ENCODE assay signal across 8 cellular contexts in genomic region chr6:75526502-75527127, GRCh38. TPM values are rescaled to one million over a fixed set of nuclear protein-coding genes. Genes with fewer than 3 reads are reported as not detected.
DNase-seq lines count a peak whose midpoint lies in the region; ATAC-seq, FAIRE-seq and TF ChIP-seq lines count a peak whose summit lies in the region.

No MANE protein-coding gene starts in this region.

- no peaks in the 10 kb centered on the region for H3K36me3 ChIP-seq in astrocyte (ENCODE audit: insufficient read depth, low read length)
- no peaks in the 10 kb centered on the region for H3K36me3 ChIP-seq in smooth muscle cell (ENCODE audit: low read depth)

- peak; percentile 63 to 83 (median 66) for ATAC-seq in T-cell (replicated peaks in 1 of 4)
- ATAC-seq in HG03045 (IDR thresholded peaks at IDR 0.05; ENCODE audit: unreplicated experiment) = no peak

- CTCF ChIA-PET in T-cell (lab: Charles Lee) = interaction anchor here (0.6 to 3.5 kb wide), 8 partner anchors 227 to 318 kb away, joined by 3 to 23 read pairs (median 3); partner anchors contain the start of gene COX7A2 (in 1 of the 2)

- H3K36me3 Mint-ChIP-seq in T-cell (no peaks in the 10 kb centered on the region), astrocyte (ENCODE audit: low read depth, unreplicated experiment) (no peaks in the 10 kb centered on the region)

- H3K4me2 ChIP-seq in astrocyte (ENCODE audit: low read length) (no peak overlapping the region), smooth muscle cell (no peak overlapping the region)

- FAIRE-seq in astrocyte (lab: Jason Lieb, UNC) = peak; percentile 79

- no peaks in the 10 kb centered on the region for H4K20me1 ChIP-seq in astrocyte (ENCODE audit: insufficient read depth, low read length)
- H4K20me1 ChIP-seq in smooth muscle cell (ENCODE audit: low read depth) = no peaks in the 10 kb centered on the region

- H3K79me2 ChIP-seq in astrocyte (ENCODE audit: insufficient read depth, low read length) (no peaks in the 10 kb centered on the region), smooth muscle cell (ENCODE audit: low read depth) (no peaks in the 10 kb centered on the region)

- peak; percentile 26 for DNase-seq in GM12864 (ENCODE audit: low read depth)
- peak; percentile 62 for DNase-seq in HFF-Myc (ENCODE audit: extremely low read depth, low read depth)
- DNase-seq in NCI-H1105 treated with DMSO at 0.1 percent for 48 hours (lab: John Stamatoyannopoulos, UW) = peak; percentile 71
- peak in 31 of 34 experiments; percentile 6 to 57 (median 39) for DNase-seq in T-cell
- peak; percentile 45 for DNase-seq in astrocyte (ENCODE audit: low read depth)
- DNase-seq in hepatic stellate cell (ENCODE audit: low spot score) = peak; percentile 22
- DNase-seq in smooth muscle cell (lab: John Stamatoyannopoulos, UW; ENCODE audit: unreplicated experiment) = no peak

- no peaks in the 10 kb centered on the region for H3F3A ChIP-seq in smooth muscle cell (ENCODE audit: low read depth)

- H3K9ac ChIP-seq in astrocyte (ENCODE audit: low read length) (no peak overlapping the region), smooth muscle cell (ENCODE audit: low read depth) (no peak overlapping the region)

- H2AFZ ChIP-seq in astrocyte (ENCODE audit: low read depth, low read length) = no peak overlapping the region
- no peak overlapping the region for H2AFZ ChIP-seq in smooth muscle cell (ENCODE audit: low read depth)

- H3K4me1 ChIP-seq in astrocyte (ENCODE audit: insufficient read depth, low read length) = no peaks in the 10 kb centered on the region
- peaks cover 14% of the 10 kb centered on the region for H3K4me1 ChIP-seq in smooth muscle cell (ENCODE audit: low read depth)

- H3K9me3 ChIP-seq in astrocyte (ENCODE audit: insufficient read depth, low read depth, low read length) (no peaks in the 10 kb centered on the region), smooth muscle cell (replicated peaks; ENCODE audit: low read depth) (no peaks in the 10 kb centered on the region)

- peaks cover 3% of the 10 kb centered on the region for H3K27me3 ChIP-seq in astrocyte (ENCODE audit: insufficient read depth, low read length)
- H3K27me3 ChIP-seq in smooth muscle cell (ENCODE audit: low read depth) = no peaks in the 10 kb centered on the region

- H3K4me1 Mint-ChIP-seq in T-cell (no peaks in the 10 kb centered on the region), astrocyte (ENCODE audit: low read depth, unreplicated experiment) (peaks cover 24% of the 10 kb centered on the region)

- POLR2A ChIA-PET in T-cell (lab: Charles Lee) = interaction anchor here in 1 of 2 donors (0.6 kb wide), 1 partner anchor 243 kb away, joined by 4 read pairs; no protein-coding TSS in a partner anchor

- H3K4me3 ChIP-seq in GM12864 (ENCODE audit: low read depth, low read length) = no peak overlapping the region
- H3K4me3 ChIP-seq in HFF-Myc (replicated peaks; ENCODE audit: low read depth, low read length) = no peak overlapping the region
- H3K4me3 ChIP-seq in astrocyte (ENCODE audit: insufficient read depth, low read depth, low read length) = no peak overlapping the region
- H3K4me3 ChIP-seq in smooth muscle cell = no peak overlapping the region

- H3K9me3 Mint-ChIP-seq in T-cell (no peaks in the 10 kb centered on the region), astrocyte (ENCODE audit: unreplicated experiment) (no peaks in the 10 kb centered on the region)

- H3K4me3 Mint-ChIP-seq in T-cell (no peak overlapping the region), astrocyte (ENCODE audit: unreplicated experiment) (no peak overlapping the region)

- H3K27ac ChIP-seq in astrocyte (ENCODE audit: low read depth, low read length) = no peak overlapping the region
- H3K27ac ChIP-seq in smooth muscle cell (ENCODE audit: low read depth) = no peak overlapping the region

- WGBS in smooth muscle cell (ENCODE audit: low lambda C conversion rate) = 18% methylated on average over 4 of the region's 4 CpGs

- peaks cover 26 to 38% of the 10 kb centered on the region in 2 donors for H3K27me3 Mint-ChIP-seq in T-cell
- no peaks in the 10 kb centered on the region for H3K27me3 Mint-ChIP-seq in astrocyte (ENCODE audit: low read depth, unreplicated experiment)

- H3K27ac Mint-ChIP-seq in T-cell (no peak overlapping the region), astrocyte (ENCODE audit: unreplicated experiment) (no peak overlapping the region)

- peak; percentile 50 for TF ChIP-seq CTCF in GM12864 (IDR thresholded peaks at IDR 0.05; ENCODE audit: low read depth, low read length, missing control alignments)
- peak; percentile 58 for TF ChIP-seq CTCF in HFF-Myc (IDR thresholded peaks at IDR 0.05; ENCODE audit: low read depth, low read length, missing control alignments)
- TF ChIP-seq CTCF in astrocyte (IDR thresholded peaks at IDR 0.05; ENCODE audit: insufficient read depth, low read depth, low read length) = peak; percentile 80
- peak; percentile 79 for TF ChIP-seq CTCF in smooth muscle cell (IDR thresholded peaks at IDR 0.05; ENCODE audit: borderline replicate concordance, insufficient read depth, poor library complexity, severe bottlenecking)

RNA-seq across cellular contexts. Expression of gene FILIP1, which starts 33.0 kb away (rescaled TPM):
- total RNA-seq in T-cell = under 1 TPM in 2 of 5 donors, not detected in 3; 0.07 to 0.09 TPM
- total RNA-seq in astrocyte = 1.0 and 2.0 TPM in 2 replicates
- 3.5 and 4.4 TPM in 2 replicates for total RNA-seq in smooth muscle cell
- polyA plus RNA-seq in smooth muscle cell = 2.1 and 3.0 TPM in 2 replicates
